8 cellular contexts compared by ENCODE assay signal in genomic region chr12:22333751-22334695, GRCh38. TPM values are rescaled to one million over a fixed set of nuclear protein-coding genes. Genes with fewer than 3 reads are reported as not detected.
DNase-seq lines count a peak whose midpoint lies in the region; ATAC-seq and TF ChIP-seq lines count a peak whose summit lies in the region.

No MANE protein-coding gene starts in this region.

- peak overlapping the region; percentile 78 for H3K4me3 ChIP-seq in SK-N-MC
- peak overlapping the region; percentile 71 for H3K4me3 ChIP-seq in coronary artery

- no peak for TF ChIP-seq CTCF in CD4-positive, alpha-beta T cell (IDR thresholded peaks at IDR 0.05)
- TF ChIP-seq CTCF in coronary artery (IDR thresholded peaks at IDR 0.05) (no peak), mesothelial cell of epicardium (IDR thresholded peaks at IDR 0.05; ENCODE audit: unreplicated experiment) (no peak), type B pancreatic cell (conservative IDR thresholded peaks at IDR 0.05) (no peak)

- H3K27ac ChIP-seq in CD4-positive, alpha-beta T cell (ENCODE audit: low read depth, low read length) = no peak overlapping the region
- H3K27ac ChIP-seq in SK-N-MC = no peak overlapping the region
- peak overlapping the region; percentile 36 to 54 for H3K27ac ChIP-seq in coronary artery

- no peaks in the 10 kb centered on the region for H3K27me3 ChIP-seq in CD4-positive, alpha-beta T cell (ENCODE audit: control insufficient read depth, insufficient read depth, low read length)

- H3K27me3 Mint-ChIP-seq in CD4-positive, alpha-beta T cell = peaks cover 39% of the 10 kb centered on the region
- peaks cover 71% of the 10 kb centered on the region for H3K27me3 Mint-ChIP-seq in mesothelial cell of epicardium (ENCODE audit: low read depth)
- peaks cover 91% of the 10 kb centered on the region for H3K27me3 Mint-ChIP-seq in type B pancreatic cell

- no peaks in the 10 kb centered on the region for H3K9me3 Mint-ChIP-seq in CD4-positive, alpha-beta T cell
- no peaks in the 10 kb centered on the region for H3K9me3 Mint-ChIP-seq in mesothelial cell of epicardium
- H3K9me3 Mint-ChIP-seq in type B pancreatic cell = no peaks in the 10 kb centered on the region

- peak overlapping the region; percentile 95 for H3K4me3 Mint-ChIP-seq in CD4-positive, alpha-beta T cell
- peak overlapping the region; percentile 89 for H3K4me3 Mint-ChIP-seq in mesothelial cell of epicardium
- peak overlapping the region; percentile 93 for H3K4me3 Mint-ChIP-seq in type B pancreatic cell

- POLR2A ChIA-PET in CD4-positive, alpha-beta T cell (lab: Charles Lee) = interaction anchor here (1.5 to 3.7 kb wide), 2 partner anchors 62 to 76 kb away, joined by 4 to 18 read pairs; no protein-coding TSS in a partner anchor

- no peaks in the 10 kb centered on the region for H3K36me3 ChIP-seq in SK-N-MC (ENCODE audit: insufficient read depth, low read length)

- no peak overlapping the region for H3K9ac ChIP-seq in SK-N-MC (ENCODE audit: insufficient read length)

- ATAC-seq in CD4-positive, alpha-beta T cell (ENCODE audit: poor library complexity) = no peak
- no peak for ATAC-seq in HG02970 (IDR thresholded peaks at IDR 0.05; ENCODE audit: low FRiP score, unreplicated experiment)

- CTCF ChIA-PET in CD4-positive, alpha-beta T cell (lab: Charles Lee) = interaction anchor here (1.3 kb wide), 1 partner anchor 119 kb away, joined by 3 read pairs; no protein-coding TSS in a partner anchor

- intact Hi-C loops in CD4-positive, alpha-beta T cell (cut with DNase I, micrococcal nuclease) = loop anchor here (2.0 to 10.0 kb wide), 4 partner anchors 109 to 639 kb away; no protein-coding TSS in a partner anchor

- H3K27ac Mint-ChIP-seq in CD4-positive, alpha-beta T cell = peak overlapping the region; percentile 92
- H3K27ac Mint-ChIP-seq in mesothelial cell of epicardium (no peak overlapping the region), type B pancreatic cell (no peak overlapping the region)

- peak in 3 of 10 experiments; percentile 10 to 19 (median 18) for DNase-seq in CD4-positive, alpha-beta T cell
- DNase-seq in SK-N-MC (ENCODE audit: low read depth, low spot score) = no peak
- DNase-seq in coronary artery (ENCODE audit: low spot score) = no peak
- peak in 1 of 2 experiments; percentile 42 for DNase-seq in mesothelial cell of epicardium (ENCODE audit: low spot score in 2 of 2, unreplicated experiment in 2 of 2)
- no peak for DNase-seq in type B pancreatic cell (ENCODE audit: extremely low spot score, unreplicated experiment)
- no peak for DNase-seq in NCI-H2029 treated with DMSO at 0.1 percent for 48 hours (lab: John Stamatoyannopoulos, UW)
- no peak for DNase-seq in NCI-H128 (lab: John Stamatoyannopoulos, UW; ENCODE audit: unreplicated experiment)

- H3K36me3 Mint-ChIP-seq in CD4-positive, alpha-beta T cell (ENCODE audit: low read depth) = peaks cover 16% of the 10 kb centered on the region
- H3K36me3 Mint-ChIP-seq in mesothelial cell of epicardium (no peaks in the 10 kb centered on the region), type B pancreatic cell (no peaks in the 10 kb centered on the region)

- H3K4me1 Mint-ChIP-seq in CD4-positive, alpha-beta T cell (ENCODE audit: low read depth) = peaks cover 58% of the 10 kb centered on the region
- H3K4me1 Mint-ChIP-seq in mesothelial cell of epicardium (peaks cover 15% of the 10 kb centered on the region), type B pancreatic cell (ENCODE audit: unreplicated experiment) (peaks cover 7% of the 10 kb centered on the region)

- no peaks in the 10 kb centered on the region for H3K9me3 ChIP-seq in CD4-positive, alpha-beta T cell (ENCODE audit: control insufficient read depth, low read length)
- no peaks in the 10 kb centered on the region for H3K9me3 ChIP-seq in SK-N-MC (ENCODE audit: low read depth, low read length)

RNA-seq across cellular contexts. Expression of gene ST8SIA1, which starts 0.5 kb away (rescaled TPM):
- total RNA-seq in CD4-positive, alpha-beta T cell = 1 to 10 TPM; 5.6 to 5.7 TPM
- 1.2 to 2.2 TPM (median 1.7 TPM) in 3 replicates for total RNA-seq in mesothelial cell of epicardium
- total RNA-seq in type B pancreatic cell (ENCODE audit: low replicate concordance) = 1.7 and 6.3 TPM in 2 replicates

Comparison
In these comparisons a context has a peak if more than half of its experiments do, and no peak if none do; other contexts are left out.
1. H3K27ac ChIP-seq: peak in coronary artery (2 of 2); none in CD4-positive, alpha-beta T cell (single experiment) and SK-N-MC (single experiment).
2. Peak in every context shown above with its lines, with median percentiles within 50 percentile points of each other: H3K4me3 Mint-ChIP-seq.